17 cellular contexts compared by ENCODE assay signal in genomic region chr2:159728645-159729044, GRCh38. TPM values are rescaled to one million over a fixed set of nuclear protein-coding genes. Genes with fewer than 3 reads are reported as not detected.
A peak's percentile ranks its signal among the peaks of the same experiment; 100 is the strongest.
DNase-seq lines count a peak whose midpoint lies in the region; ATAC-seq, FAIRE-seq and TF ChIP-seq lines count a peak whose summit lies in the region.
"Had no signal": no experiment of that assay in that cellular context is flagged by ENCODE, and none has a peak within 500 bp of the region (broad histone marks: within the 10 kb centered on the region; RNA-seq: fewer than 3 reads in every experiment).

No MANE protein-coding gene starts in this region.

- H3K9ac ChIP-seq in astrocyte (ENCODE audit: low read length): no peak overlapping the region
- H3K9ac ChIP-seq: BLaER1 treated with 17β-estradiol and CSF1 and Interleukin-3, amounts not matched to agents 10 nM and 100 nM had no signal

- H3K27me3 Mint-ChIP-seq in stimulated activated naive CD8-positive, alpha-beta T cell treated with anti-CD3 and anti-CD28 coated beads, Interleukin-15, Interleukin-2, amounts not matched to agents 100 ng/mL and 50 ng/mL, for 24 hours: no peaks in the 10 kb centered on the region
- no peaks in the 10 kb centered on the region for H3K27me3 Mint-ChIP-seq in astrocyte (ENCODE audit: low read depth, unreplicated experiment)

- no peaks in the 10 kb centered on the region for H3K9me3 ChIP-seq in astrocyte (ENCODE audit: insufficient read depth, low read depth, low read length)

- no peaks in the 10 kb centered on the region for H3K27me3 ChIP-seq in astrocyte (ENCODE audit: insufficient read depth, low read length)
- H3K27me3 ChIP-seq: BLaER1 treated with 17β-estradiol and CSF1 and Interleukin-3, amounts not matched to agents 10 nM and 100 nM had no signal

- peaks cover 98% of the 10 kb centered on the region for H3K79me2 ChIP-seq in astrocyte (ENCODE audit: insufficient read depth, low read length)

- no peak overlapping the region for H2AFZ ChIP-seq in astrocyte (ENCODE audit: low read depth, low read length)

- TF ChIP-seq CTCF in astrocyte (IDR thresholded peaks at IDR 0.05; ENCODE audit: insufficient read depth, low read depth, low read length): no peak

- H3K4me3 Mint-ChIP-seq in stimulated activated naive CD8-positive, alpha-beta T cell treated with anti-CD3 and anti-CD28 coated beads, Interleukin-15, Interleukin-2, amounts not matched to agents 100 ng/mL and 50 ng/mL, for 24 hours: no peak overlapping the region
- no peak overlapping the region for H3K4me3 Mint-ChIP-seq in astrocyte (ENCODE audit: unreplicated experiment)

- H3K4me3 ChIP-seq in astrocyte (ENCODE audit: insufficient read depth, low read depth, low read length): no peak overlapping the region
- H3K4me3 ChIP-seq: BLaER1 treated with 17β-estradiol and CSF1 and Interleukin-3, amounts not matched to agents 10 nM and 100 nM; K562 had no signal

- peak overlapping the region; percentile 8 for H3K27ac Mint-ChIP-seq in stimulated activated naive CD8-positive, alpha-beta T cell treated with anti-CD3 and anti-CD28 coated beads, Interleukin-15, Interleukin-2, amounts not matched to agents 100 ng/mL and 50 ng/mL, for 24 hours
- no peak overlapping the region for H3K27ac Mint-ChIP-seq in astrocyte (ENCODE audit: unreplicated experiment)

- H3K4me1 Mint-ChIP-seq in stimulated activated naive CD8-positive, alpha-beta T cell treated with anti-CD3 and anti-CD28 coated beads, Interleukin-15, Interleukin-2, amounts not matched to agents 100 ng/mL and 50 ng/mL, for 24 hours (ENCODE audit: low read depth): peaks cover 51% of the 10 kb centered on the region
- peaks cover 13% of the 10 kb centered on the region for H3K4me1 Mint-ChIP-seq in astrocyte (ENCODE audit: low read depth, unreplicated experiment)

- no peak overlapping the region for H3K27ac ChIP-seq in astrocyte (ENCODE audit: low read depth, low read length)
- H3K27ac ChIP-seq: BLaER1 treated with 17β-estradiol and CSF1 and Interleukin-3, amounts not matched to agents 10 nM and 100 nM had no signal

- H3K4me2 ChIP-seq in astrocyte (ENCODE audit: low read length): no peak overlapping the region

- H4K20me1 ChIP-seq in astrocyte (ENCODE audit: insufficient read depth, low read length): peaks cover 83% of the 10 kb centered on the region

- DNase-seq in SIG-M5 treated with dmso at 0.1 percent for 504 hours (lab: John Stamatoyannopoulos, UW; ENCODE audit: unreplicated experiment) (peak; percentile 44), SIG-M5 (lab: John Stamatoyannopoulos, UW) (no peak), astrocyte (ENCODE audit: low read depth) (no peak), GM19239 (ENCODE audit: insufficient read length, low spot score) (no peak), putamen (ENCODE audit: low spot score) (no peak)
- DNase-seq in stimulated activated naive CD8-positive, alpha-beta T cell treated with anti-CD3 and anti-CD28 coated beads, Interleukin-15, Interleukin-2, amounts not matched to agents 100 U/mL and 50 U/mL, for 24 hours: no peak
- DNase-seq in stimulated activated CD4-positive, alpha-beta T cell treated with anti-CD3 and anti-CD28 coated beads, Interleukin-12 subunit alpha, Interleukin-12 subunit beta, amount 100 ng/mL, for 4 hours: no peak
- DNase-seq: GF-D8, GOT3, NCI-H1092, NCI-H2081 treated with DMSO at 0.1 percent for 48 hours, NCI-H510A treated with DMSO at 0.1 percent for 48 hours, NCI-H82 had no signal

- peak; percentile 52 for FAIRE-seq in astrocyte (lab: Jason Lieb, UNC)
- no peak for FAIRE-seq in GM19239 (lab: Jason Lieb, UNC)
- FAIRE-seq: K562 had no signal

- H3K9me3 Mint-ChIP-seq in stimulated activated naive CD8-positive, alpha-beta T cell treated with anti-CD3 and anti-CD28 coated beads, Interleukin-15, Interleukin-2, amounts not matched to agents 100 ng/mL and 50 ng/mL, for 24 hours: peaks cover 3% of the 10 kb centered on the region
- H3K9me3 Mint-ChIP-seq in astrocyte (ENCODE audit: unreplicated experiment): peaks cover 4% of the 10 kb centered on the region

- H3K36me3 ChIP-seq in astrocyte (ENCODE audit: insufficient read depth, low read length): peaks cover 31% of the 10 kb centered on the region

- no peaks in the 10 kb centered on the region for H3K4me1 ChIP-seq in astrocyte (ENCODE audit: insufficient read depth, low read length)

- ATAC-seq in stimulated activated naive CD8-positive, alpha-beta T cell treated with anti-CD3 and anti-CD28 coated beads, Interleukin-15, Interleukin-2, amounts not matched to agents 100 U/mL and 50 U/mL, for 24 hours: no peak
- ATAC-seq: K562, Panc1 had no signal

- peaks cover 76% of the 10 kb centered on the region for H3K36me3 Mint-ChIP-seq in stimulated activated naive CD8-positive, alpha-beta T cell treated with anti-CD3 and anti-CD28 coated beads, Interleukin-15, Interleukin-2, amounts not matched to agents 100 ng/mL and 50 ng/mL, for 24 hours (ENCODE audit: low read depth)
- H3K36me3 Mint-ChIP-seq in astrocyte (ENCODE audit: low read depth, unreplicated experiment): peaks cover 21% of the 10 kb centered on the region

RNA-seq across cellular contexts. Expression of gene MARCHF7, which starts 16.3 kb away (rescaled TPM):
- 104 and 105 TPM in 2 replicates for total RNA-seq in astrocyte
